Comparison of ENCODE assay signal across 14 cellular contexts in genomic region chr15:77545058-77545457, GRCh38.
DNase-seq lines count a peak whose midpoint lies in the region; ATAC-seq and TF ChIP-seq lines count a peak whose summit lies in the region.
"Had no signal": no experiment of that assay in that cellular context is flagged by ENCODE, and none has a peak within 500 bp of the region (broad histone marks: within the 10 kb centered on the region; RNA-seq: fewer than 3 reads in every experiment).

No MANE protein-coding gene starts in this region.

- no peak overlapping the region for H3K56ac ChIP-seq in mesendoderm (ENCODE audit: low read length)

- CTCF ChIA-PET in SK-N-SH (lab: Yijun Ruan, JAX): interaction anchor here (0.9 to 7.6 kb wide), 12 partner anchors 10 to 439 kb away, joined by 3 to 134 read pairs (median 22); partner anchors contain the start of gene LINGO1

- peak overlapping the region; percentile 16 for H4K91ac ChIP-seq in trophoblast cell (ENCODE audit: low read depth, low read length)

- no peak for TF ChIP-seq RAD21 in SK-N-SH (IDR thresholded peaks at IDR 0.05; ENCODE audit: low read length)

- no peak overlapping the region for H4K12ac ChIP-seq in trophoblast cell (ENCODE audit: low read depth, low read length)

- no peak overlapping the region for H2BK5ac ChIP-seq in trophoblast cell (ENCODE audit: low read depth, low read length, poor library complexity)
- no peak overlapping the region for H2BK5ac ChIP-seq in mesendoderm (ENCODE audit: low read length)

- H2BK120ac ChIP-seq in trophoblast cell (ENCODE audit: insufficient read depth, low read length, poor library complexity) (no peak overlapping the region), mesendoderm (ENCODE audit: low read depth, low read length) (no peak overlapping the region)

- no peaks in the 10 kb centered on the region for H3K27me3 ChIP-seq in BLaER1 treated with 17β-estradiol and CSF1 and Interleukin-3, amounts not matched to agents 10 nM and 100 nM
- H3K27me3 ChIP-seq in RWPE2 (ENCODE audit: insufficient read depth, poor library complexity, severe bottlenecking) (no peaks in the 10 kb centered on the region), trophoblast cell (ENCODE audit: insufficient read depth, low read length) (no peaks in the 10 kb centered on the region), mesendoderm (ENCODE audit: insufficient read depth, low read length, poor library complexity) (no peaks in the 10 kb centered on the region), SK-N-SH (ENCODE audit: insufficient read depth) (no peaks in the 10 kb centered on the region)

- H3K4ac ChIP-seq in trophoblast cell (ENCODE audit: low read depth, low read length) (no peak overlapping the region), mesendoderm (ENCODE audit: low read depth, low read length) (no peak overlapping the region)

- H3K18ac ChIP-seq in trophoblast cell (ENCODE audit: low read length): no peak overlapping the region
- H3K18ac ChIP-seq in mesendoderm (ENCODE audit: low read length): no peak overlapping the region

- H3K4me1 ChIP-seq in BLaER1 treated with 17β-estradiol and CSF1 and Interleukin-3, amounts not matched to agents 10 nM and 100 nM: peaks cover 50 to 82% (median 61%) of the 10 kb centered on the region in 10 experiments
- H3K4me1 ChIP-seq in RWPE2 (ENCODE audit: insufficient read depth, poor library complexity, severe bottlenecking) (peaks cover 5% of the 10 kb centered on the region), trophoblast cell (ENCODE audit: control insufficient read depth in 1 of 2, insufficient read depth in 2 of 2, low read length in 2 of 2) (peaks cover 20 to 26% of the 10 kb centered on the region in 2 experiments), mesendoderm (ENCODE audit: control insufficient read depth, low read depth, low read length) (peaks cover 2% of the 10 kb centered on the region), SK-N-SH (ENCODE audit: control insufficient read depth in 1 of 2, insufficient read depth in 2 of 2, low read depth in 1 of 2, low read length in 1 of 2) (peaks cover 16 to 25% of the 10 kb centered on the region in 2 experiments; a peak in 3 of 4 replicates)

- peaks cover 16% of the 10 kb centered on the region for H3K27me3 Mint-ChIP-seq in central memory CD8-positive, alpha-beta T cell

- H3K23ac ChIP-seq in trophoblast cell (ENCODE audit: low read length) (no peak overlapping the region), mesendoderm (ENCODE audit: low read length) (no peak overlapping the region)

- no peaks in the 10 kb centered on the region for H3K79me2 ChIP-seq in trophoblast cell (ENCODE audit: control insufficient read depth, insufficient read depth, low read length, poor library complexity)
- H3K79me2 ChIP-seq in mesendoderm (ENCODE audit: control insufficient read depth, insufficient read depth, low read length): no peaks in the 10 kb centered on the region
- H3K79me2 ChIP-seq in SK-N-SH (ENCODE audit: insufficient read depth): no peaks in the 10 kb centered on the region

- H2AK5ac ChIP-seq in trophoblast cell (ENCODE audit: low read length) (no peak overlapping the region), mesendoderm (ENCODE audit: low read length) (no peak overlapping the region)

- no peak for ATAC-seq in RWPE2 (ENCODE audit: low read depth)
- ATAC-seq in central memory CD8-positive, alpha-beta T cell (replicated peaks; ENCODE audit: extremely low read depth, poor library complexity, severe bottlenecking): no peak
- ATAC-seq: GM12878, GM23338 had no signal

- no peaks in the 10 kb centered on the region for H3K9me3 Mint-ChIP-seq in central memory CD8-positive, alpha-beta T cell
- H3K9me3 Mint-ChIP-seq: GM23338 had no signal

- peak overlapping the region; percentile 27 for H3K4me3 Mint-ChIP-seq in central memory CD8-positive, alpha-beta T cell
- H3K4me3 Mint-ChIP-seq: GM23338 had no signal

- no peak overlapping the region for H3K27ac Mint-ChIP-seq in central memory CD8-positive, alpha-beta T cell (ENCODE audit: low read depth)
- H3K27ac Mint-ChIP-seq: GM23338 had no signal

- no peaks in the 10 kb centered on the region for H3K36me3 Mint-ChIP-seq in central memory CD8-positive, alpha-beta T cell (ENCODE audit: insufficient read depth)

- H3K79me1 ChIP-seq in trophoblast cell (ENCODE audit: low read length) (peaks cover 8% of the 10 kb centered on the region), mesendoderm (ENCODE audit: low read length) (no peaks in the 10 kb centered on the region)

- peaks cover 0 to 5% (median 0%) of the 10 kb centered on the region in 11 experiments; a peak in 4 of 22 replicates for H3K9me3 ChIP-seq in BLaER1 treated with 17β-estradiol and CSF1 and Interleukin-3, amounts not matched to agents 10 nM and 100 nM (replicated peaks in 1 of 11)
- H3K9me3 ChIP-seq in RWPE2 (ENCODE audit: severe bottlenecking) (no peaks in the 10 kb centered on the region), trophoblast cell (ENCODE audit: insufficient read depth, low read depth, low read length) (peaks cover 5% of the 10 kb centered on the region), SK-N-SH (no peaks in the 10 kb centered on the region)

- H3K36me3 ChIP-seq in BLaER1 treated with 17β-estradiol and CSF1 and Interleukin-3, amounts not matched to agents 10 nM and 100 nM: no peaks in the 10 kb centered on the region
- H3K36me3 ChIP-seq in RWPE2 (ENCODE audit: low read depth): no peaks in the 10 kb centered on the region
- no peaks in the 10 kb centered on the region for H3K36me3 ChIP-seq in trophoblast cell (ENCODE audit: control insufficient read depth in 1 of 2, insufficient read depth in 2 of 2, low read length in 2 of 2)
- H3K36me3 ChIP-seq in mesendoderm (ENCODE audit: control insufficient read depth, insufficient read depth, low read length): no peaks in the 10 kb centered on the region
- H3K36me3 ChIP-seq in SK-N-SH (replicated peaks in 1 of 2; ENCODE audit: control insufficient read depth in 1 of 2, insufficient read depth in 2 of 2, low read length in 1 of 2): no peaks in the 10 kb centered on the region

- H2AFZ ChIP-seq in trophoblast cell (ENCODE audit: insufficient read depth, low read length, poor library complexity) (no peak overlapping the region), SK-N-SH (ENCODE audit: low read depth) (no peak overlapping the region)
- H2AFZ ChIP-seq: GM23338 had no signal

- POLR2A ChIA-PET in SK-N-SH (lab: Yijun Ruan, JAX): no interaction called here

- DNase-seq in RWPE2 (ENCODE audit: low spot score): peak; percentile 23
- DNase-seq in central memory CD8-positive, alpha-beta T cell (ENCODE audit: low spot score in 2 of 2): no peak
- DNase-seq in trophoblast cell: no peak
- DNase-seq in mesendoderm: no peak
- no peak for DNase-seq in activated CD4-positive, alpha-beta T cell treated with anti-CD3 and anti-CD28 coated beads, Interleukin-2, amount 50 U/mL, for 4 hours
- DNase-seq in NCI-H146 treated with DMSO at 0.1 percent for 48 hours (lab: John Stamatoyannopoulos, UW; ENCODE audit: unreplicated experiment): no peak
- no peak for DNase-seq in SK-N-SH
- DNase-seq: DMS 273 treated with DMSO at 0.1 percent for 48 hours, DMS79, H7 had no signal

- H2BK15ac ChIP-seq in mesendoderm (replicated peaks; ENCODE audit: low read depth): no peak overlapping the region

- H3K4me3 ChIP-seq in BLaER1 treated with 17β-estradiol and CSF1 and Interleukin-3, amounts not matched to agents 10 nM and 100 nM: no peak overlapping the region
- H3K4me3 ChIP-seq in RWPE2 (ENCODE audit: severe bottlenecking) (no peak overlapping the region), trophoblast cell (ENCODE audit: low read depth, low read length) (no peak overlapping the region), mesendoderm (ENCODE audit: low read length) (no peak overlapping the region), SK-N-SH (ENCODE audit: low read depth in 2 of 2, low read length in 1 of 2) (no peak overlapping the region)
- H3K4me3 ChIP-seq: GM12878, GM23338 had no signal

- H3F3A ChIP-seq in SK-N-SH (replicated peaks; ENCODE audit: insufficient read depth): no peaks in the 10 kb centered on the region

- H4K8ac ChIP-seq in trophoblast cell (ENCODE audit: low read depth, low read length): no peak overlapping the region
- no peak overlapping the region for H4K8ac ChIP-seq in mesendoderm (ENCODE audit: low read depth, low read length)

- H3K14ac ChIP-seq in trophoblast cell (ENCODE audit: low read length): no peak overlapping the region

- H4K5ac ChIP-seq in mesendoderm (ENCODE audit: low read length): no peak overlapping the region

- peak overlapping the region in 1 of 11 experiments; percentile 35; a peak in 1 of 22 replicates for H3K9ac ChIP-seq in BLaER1 treated with 17β-estradiol and CSF1 and Interleukin-3, amounts not matched to agents 10 nM and 100 nM
- H3K9ac ChIP-seq in trophoblast cell (ENCODE audit: low read length) (no peak overlapping the region), mesendoderm (ENCODE audit: low read length) (no peak overlapping the region), SK-N-SH (no peak overlapping the region)

- peak overlapping the region; percentile 57 to 91 (median 71); a peak in 15 of 22 replicates for H3K4me2 ChIP-seq in BLaER1 treated with 17β-estradiol and CSF1 and Interleukin-3, amounts not matched to agents 10 nM and 100 nM
- H3K4me2 ChIP-seq in trophoblast cell (ENCODE audit: low read length) (no peak overlapping the region), mesendoderm (ENCODE audit: low read length) (no peak overlapping the region), SK-N-SH (no peak overlapping the region)
- H3K4me2 ChIP-seq: GM23338 had no signal

- no peaks in the 10 kb centered on the region for H4K20me1 ChIP-seq in BLaER1 treated with 17β-estradiol and CSF1 and Interleukin-3, amounts not matched to agents 10 nM and 100 nM
- no peaks in the 10 kb centered on the region for H4K20me1 ChIP-seq in SK-N-SH (ENCODE audit: insufficient read depth)

- H3K4me1 Mint-ChIP-seq in central memory CD8-positive, alpha-beta T cell: peaks cover 7% of the 10 kb centered on the region

- TF ChIP-seq CTCF in RWPE2 (IDR thresholded peaks at IDR 0.05; ENCODE audit: poor library complexity, severe bottlenecking): no peak
- TF ChIP-seq CTCF in SK-N-SH (IDR thresholded peaks at IDR 0.05): no peak

- H2BK12ac ChIP-seq in trophoblast cell (ENCODE audit: low read length): peak overlapping the region; percentile 12

- peak overlapping the region in 4 of 11 experiments; percentile 19 to 56 (median 44); a peak in 3 of 22 replicates for H3K27ac ChIP-seq in BLaER1 treated with 17β-estradiol and CSF1 and Interleukin-3, amounts not matched to agents 10 nM and 100 nM
- H3K27ac ChIP-seq in RWPE2 (ENCODE audit: poor library complexity, severe bottlenecking) (no peak overlapping the region), trophoblast cell (ENCODE audit: low read depth, low read length) (no peak overlapping the region), mesendoderm (ENCODE audit: low read depth, low read length) (no peak overlapping the region), SK-N-SH (ENCODE audit: low read depth in 2 of 2, low read length in 1 of 2) (no peak overlapping the region)
- H3K27ac ChIP-seq: 22Rv1 had no signal

- no peak for TF ChIP-seq EP300 in SK-N-SH (IDR thresholded peaks at IDR 0.05; ENCODE audit: borderline replicate concordance in 1 of 2, low read depth in 1 of 2, low read length in 1 of 2)

- no peaks in the 10 kb centered on the region for H3K9me2 ChIP-seq in SK-N-SH

- no CpG with 5 or more reads among the region's 6 CpGs for WGBS in trophoblast cell (ENCODE audit: extremely low coverage, insufficient coverage, insufficient read length)
- WGBS in mesendoderm (ENCODE audit: extremely low coverage, insufficient coverage, low lambda C conversion rate): no CpG with 5 or more reads among the region's 6 CpGs
- 84% methylated on average over 6 of the region's 6 CpGs for WGBS in SK-N-SH (ENCODE audit: low lambda C conversion rate)

Comparison
In these comparisons a context has a peak if more than half of its experiments do, and no peak if none do; other contexts are left out.
1. H3K4me2 ChIP-seq: peak in BLaER1 treated with 17β-estradiol and CSF1 and Interleukin-3, amounts not matched to agents 10 nM and 100 nM (11 of 11); none in trophoblast cell (single experiment), mesendoderm (single experiment) and SK-N-SH (single experiment).